23 cellular contexts compared by ENCODE assay signal in the genomic region with DNA sequence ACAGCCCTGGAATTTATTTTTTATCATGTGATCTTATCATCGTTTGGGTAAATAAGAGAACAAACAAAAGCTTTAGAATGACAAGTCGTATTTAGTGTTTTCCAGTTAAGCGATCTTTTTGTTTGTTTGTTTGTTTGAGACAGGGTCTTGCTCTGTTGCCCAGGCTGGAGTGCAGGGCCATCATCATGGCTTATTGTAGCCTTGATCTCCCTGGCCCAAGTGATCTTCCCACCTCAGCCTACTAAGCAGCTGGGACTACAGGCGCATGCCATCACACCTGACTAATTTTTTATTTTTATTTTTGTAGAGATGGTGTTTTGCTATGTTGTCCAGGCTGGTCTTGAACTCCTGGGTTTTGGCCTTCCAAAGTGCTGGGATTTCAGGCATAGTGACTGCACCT. TPM values are rescaled to one million over a fixed set of nuclear protein-coding genes. Genes with fewer than 3 reads are reported as not detected.
DNase-seq lines count a peak whose midpoint lies in the region; ATAC-seq and TF ChIP-seq lines count a peak whose summit lies in the region.
"Had no signal": no experiment of that assay in that cellular context is flagged by ENCODE, and none has a peak within 500 bp of the region (broad histone marks: within the 10 kb centered on the region; RNA-seq: fewer than 3 reads in every experiment).

No MANE protein-coding gene starts in this region.

- H3K27ac Mint-ChIP-seq in activated CD4-positive, alpha-beta T cell treated with anti-CD3 and anti-CD28 coated beads, Interleukin-2, amount 10 ng/mL, durations not matched to agents 24 days and 14 days: no peak overlapping the region
- no peak overlapping the region for H3K27ac Mint-ChIP-seq in activated CD4-positive, alpha-beta T cell treated with anti-CD3 and anti-CD28 coated beads, Interleukin-2, amount 10 ng/mL, durations not matched to agents 7 days and 5 days
- no peak overlapping the region for H3K27ac Mint-ChIP-seq in T-cell
- H3K27ac Mint-ChIP-seq: CD4-positive, CD25-positive, alpha-beta regulatory T cell; stimulated activated naive CD8-positive, alpha-beta T cell treated with anti-CD3 and anti-CD28 coated beads, Interleukin-15, amount 100 ng/mL, for 72 hours had no signal

- H3K9me3 Mint-ChIP-seq in activated CD4-positive, alpha-beta T cell treated with anti-CD3 and anti-CD28 coated beads, Interleukin-2, amount 10 ng/mL, durations not matched to agents 24 days and 14 days: no peaks in the 10 kb centered on the region
- H3K9me3 Mint-ChIP-seq in activated CD4-positive, alpha-beta T cell treated with anti-CD3 and anti-CD28 coated beads, Interleukin-2, amount 10 ng/mL, durations not matched to agents 7 days and 5 days: no peaks in the 10 kb centered on the region
- no peaks in the 10 kb centered on the region for H3K9me3 Mint-ChIP-seq in T-cell
- H3K9me3 Mint-ChIP-seq: brain; CD4-positive, CD25-positive, alpha-beta regulatory T cell; GM23338; stimulated activated naive CD8-positive, alpha-beta T cell treated with anti-CD3 and anti-CD28 coated beads, Interleukin-15, amount 100 ng/mL, for 72 hours had no signal

- POLR2A ChIA-PET in activated CD4-positive, alpha-beta T cell treated with anti-CD3 and anti-CD28 coated beads, Interleukin-2, amount 10 ng/mL, durations not matched to agents 7 days and 5 days (lab: Charles Lee): no interaction called here
- POLR2A ChIA-PET in T-cell (lab: Charles Lee): no interaction called here

- no peak overlapping the region for H3K4me3 ChIP-seq in body of pancreas
- no peak overlapping the region for H3K4me3 ChIP-seq in muscle layer of colon (ENCODE audit: low read depth in 1 of 2, low read length in 2 of 2)
- H3K4me3 ChIP-seq in tibial artery: no peak overlapping the region
- H3K4me3 ChIP-seq: GM23338, upper lobe of left lung had no signal

- ATAC-seq in body of pancreas (no peak), GM19395 (IDR thresholded peaks at IDR 0.05; ENCODE audit: unreplicated experiment) (no peak), GM19397 (IDR thresholded peaks at IDR 0.05; ENCODE audit: unreplicated experiment) (no peak), T-cell (replicated peaks in 1 of 4) (no peak)
- ATAC-seq: SK-N-SH treated with all-trans-retinoic acid at 6 μM for 48 hours had no signal

- H3K36me3 ChIP-seq in body of pancreas (replicated peaks in 1 of 2; ENCODE audit: insufficient read depth in 1 of 2, low read depth in 2 of 2): peaks cover 0 to 4% of the 10 kb centered on the region in 2 donors
- peaks cover 7% of the 10 kb centered on the region for H3K36me3 ChIP-seq in muscle layer of colon (ENCODE audit: insufficient read depth, low read length)
- peaks cover under 1 to 9% (median 6%) of the 10 kb centered on the region in 3 donors for H3K36me3 ChIP-seq in tibial artery
- H3K36me3 ChIP-seq: upper lobe of left lung had no signal

- no peaks in the 10 kb centered on the region for H3K36me3 Mint-ChIP-seq in activated CD4-positive, alpha-beta T cell treated with anti-CD3 and anti-CD28 coated beads, Interleukin-2, amount 10 ng/mL, durations not matched to agents 24 days and 14 days (ENCODE audit: low read depth)
- no peaks in the 10 kb centered on the region for H3K36me3 Mint-ChIP-seq in activated CD4-positive, alpha-beta T cell treated with anti-CD3 and anti-CD28 coated beads, Interleukin-2, amount 10 ng/mL, durations not matched to agents 7 days and 5 days (ENCODE audit: low read depth)
- H3K36me3 Mint-ChIP-seq in T-cell: no peaks in the 10 kb centered on the region
- H3K36me3 Mint-ChIP-seq: CD4-positive, CD25-positive, alpha-beta regulatory T cell had no signal

- TF ChIP-seq CTCF in body of pancreas (IDR thresholded peaks at IDR 0.05) (no peak), tibial artery (IDR thresholded peaks at IDR 0.05) (no peak)

- H3K4me1 ChIP-seq in body of pancreas (peaks cover 14% of the 10 kb centered on the region), muscle layer of colon (ENCODE audit: insufficient read depth, low read length) (peaks cover 14% of the 10 kb centered on the region), tibial artery (peaks cover 6 to 54% (median 21%) of the 10 kb centered on the region in 4 donors)

- H3K27ac ChIP-seq in body of pancreas (peak overlapping the region in 3 of 4 donors; percentile 13 to 57 (median 22)), muscle layer of colon (ENCODE audit: low read depth, low read length) (peak overlapping the region; percentile 41), tibial artery (peak overlapping the region; percentile 63 to 65)
- H3K27ac ChIP-seq: 22Rv1, upper lobe of left lung had no signal

- H3K4me3 Mint-ChIP-seq in activated CD4-positive, alpha-beta T cell treated with anti-CD3 and anti-CD28 coated beads, Interleukin-2, amount 10 ng/mL, durations not matched to agents 24 days and 14 days: no peak overlapping the region
- no peak overlapping the region for H3K4me3 Mint-ChIP-seq in activated CD4-positive, alpha-beta T cell treated with anti-CD3 and anti-CD28 coated beads, Interleukin-2, amount 10 ng/mL, durations not matched to agents 7 days and 5 days
- H3K4me3 Mint-ChIP-seq in T-cell: no peak overlapping the region
- H3K4me3 Mint-ChIP-seq: brain; CD4-positive, CD25-positive, alpha-beta regulatory T cell; GM23338; stimulated activated naive CD8-positive, alpha-beta T cell treated with anti-CD3 and anti-CD28 coated beads, Interleukin-15, amount 100 ng/mL, for 72 hours had no signal

- H3K27me3 ChIP-seq in body of pancreas (no peaks in the 10 kb centered on the region), muscle layer of colon (ENCODE audit: control insufficient read depth in 1 of 2, insufficient read depth in 2 of 2, low read length in 2 of 2) (no peaks in the 10 kb centered on the region), tibial artery (no peaks in the 10 kb centered on the region)
- H3K27me3 ChIP-seq: upper lobe of left lung had no signal

- peaks cover 23% of the 10 kb centered on the region for H3K27me3 Mint-ChIP-seq in activated CD4-positive, alpha-beta T cell treated with anti-CD3 and anti-CD28 coated beads, Interleukin-2, amount 10 ng/mL, durations not matched to agents 24 days and 14 days
- H3K27me3 Mint-ChIP-seq in activated CD4-positive, alpha-beta T cell treated with anti-CD3 and anti-CD28 coated beads, Interleukin-2, amount 10 ng/mL, durations not matched to agents 7 days and 5 days: peaks cover 27% of the 10 kb centered on the region
- H3K27me3 Mint-ChIP-seq in T-cell: peaks cover 43 to 52% of the 10 kb centered on the region in 2 donors
- H3K27me3 Mint-ChIP-seq: brain had no signal

- no peak for TF ChIP-seq POLR2A in body of pancreas (IDR thresholded peaks at IDR 0.05)

- H3K9me3 ChIP-seq in body of pancreas (no peaks in the 10 kb centered on the region), muscle layer of colon (ENCODE audit: low read length) (no peaks in the 10 kb centered on the region), tibial artery (no peaks in the 10 kb centered on the region)
- H3K9me3 ChIP-seq: upper lobe of left lung had no signal

- DNase-seq in activated CD4-positive, alpha-beta T cell treated with anti-CD3 and anti-CD28 coated beads, Interleukin-2, amount 10 ng/mL, durations not matched to agents 24 days and 14 days: peak; percentile 25
- no peak for DNase-seq in activated CD4-positive, alpha-beta T cell treated with anti-CD3 and anti-CD28 coated beads, Interleukin-2, amount 10 ng/mL, durations not matched to agents 7 days and 5 days
- DNase-seq in body of pancreas (no peak), tibial artery (no peak), T-cell (no peak)
- DNase-seq: activated CD4-positive, alpha-beta T cell treated with anti-CD3 and anti-CD28 coated beads for 48 hours; activated T-cell treated with anti-CD3 and anti-CD28 coated beads, Interleukin-2, amount 50 U/mL, for 48 hours; CD4-positive, CD25-positive, alpha-beta regulatory T cell; NCI-H1048; NCI-H1694 treated with DMSO at 0.1 percent for 48 hours; NCI-H2171; NCI-H510A; posterior cingulate gyrus; stimulated activated naive CD8-positive, alpha-beta T cell treated with anti-CD3 and anti-CD28 coated beads, Interleukin-15, amount 100 ng/mL, for 72 hours; upper lobe of left lung had no signal

- WGBS in body of pancreas, 2 donors: 40 to 44% methylated on average over 4 of the region's 4 CpGs

- no peak overlapping the region for H3K9ac ChIP-seq in muscle layer of colon (ENCODE audit: low read length)

- CTCF ChIA-PET in activated CD4-positive, alpha-beta T cell treated with anti-CD3 and anti-CD28 coated beads, Interleukin-2, amount 10 ng/mL, durations not matched to agents 7 days and 5 days (lab: Charles Lee): no interaction called here
- CTCF ChIA-PET in T-cell (lab: Charles Lee): no interaction called here

- intact Hi-C loops in activated CD4-positive, alpha-beta T cell treated with anti-CD3 and anti-CD28 coated beads, Interleukin-2, amount 10 ng/mL, durations not matched to agents 24 days and 14 days (cut with micrococcal nuclease): loop anchor here (10.0 kb wide), 1 partner anchor 378 kb away; no protein-coding TSS in a partner anchor
- intact Hi-C loops in body of pancreas (cut with DNase I) (no loop called here), tibial artery (cut with DNase I; ENCODE audit: low total_unique reads) (loop anchor here (10.0 kb wide), 1 partner anchor 388 kb away; a partner anchor contains a TSS)

- peaks cover 4% of the 10 kb centered on the region for H3K4me1 Mint-ChIP-seq in activated CD4-positive, alpha-beta T cell treated with anti-CD3 and anti-CD28 coated beads, Interleukin-2, amount 10 ng/mL, durations not matched to agents 24 days and 14 days
- peaks cover 5% of the 10 kb centered on the region for H3K4me1 Mint-ChIP-seq in activated CD4-positive, alpha-beta T cell treated with anti-CD3 and anti-CD28 coated beads, Interleukin-2, amount 10 ng/mL, durations not matched to agents 7 days and 5 days
- H3K4me1 Mint-ChIP-seq in T-cell: peaks cover 6 to 8% (median 6%) of the 10 kb centered on the region in 3 donors

RNA-seq across cellular contexts. Expression of a gene that starts 57.1 kb away (rescaled TPM):
- total RNA-seq in activated CD4-positive, alpha-beta T cell treated with anti-CD3 and anti-CD28 coated beads, Interleukin-2, amount 10 ng/mL, durations not matched to agents 24 days and 14 days: not detected in 2 replicates
- total RNA-seq in activated CD4-positive, alpha-beta T cell treated with anti-CD3 and anti-CD28 coated beads, Interleukin-2, amount 10 ng/mL, durations not matched to agents 7 days and 5 days: not detected
- total RNA-seq in body of pancreas (10 to 100 TPM; 22.1 to 40.2 TPM), T-cell (under 1 TPM in 3 of 5 donors, not detected in 2; 0.23 to 0.63 (median 0.63) TPM)
- total RNA-seq: CD4-positive, CD25-positive, alpha-beta regulatory T cell; T-helper 2 cell treated with Interferon-gamma antibody and Interleukin-4, amounts not matched to agents 100 ng/mL and 5 ng/mL, for 36 hours had no signal

Comparison
In these comparisons a context has a peak if more than half of its experiments do, and no peak if none do; other contexts are left out.
1. RNA of a gene that starts 57.1 kb away (total RNA-seq): 22.1 to 40.2 TPM in body of pancreas; 0.23 to 0.63 TPM in T-cell, not detected in activated CD4-positive, alpha-beta T cell treated with anti-CD3 and anti-CD28 coated beads, Interleukin-2, amount 10 ng/mL, durations not matched to agents 24 days and 14 days and not detected in activated CD4-positive, alpha-beta T cell treated with anti-CD3 and anti-CD28 coated beads, Interleukin-2, amount 10 ng/mL, durations not matched to agents 7 days and 5 days; every median in the first group is over 10 times any median in the second.
2. Peak in every context shown above with its lines, with median percentiles within 50 percentile points of each other: H3K27ac ChIP-seq.